ENCODE assay signal across 8 cellular contexts in the genomic region with DNA sequence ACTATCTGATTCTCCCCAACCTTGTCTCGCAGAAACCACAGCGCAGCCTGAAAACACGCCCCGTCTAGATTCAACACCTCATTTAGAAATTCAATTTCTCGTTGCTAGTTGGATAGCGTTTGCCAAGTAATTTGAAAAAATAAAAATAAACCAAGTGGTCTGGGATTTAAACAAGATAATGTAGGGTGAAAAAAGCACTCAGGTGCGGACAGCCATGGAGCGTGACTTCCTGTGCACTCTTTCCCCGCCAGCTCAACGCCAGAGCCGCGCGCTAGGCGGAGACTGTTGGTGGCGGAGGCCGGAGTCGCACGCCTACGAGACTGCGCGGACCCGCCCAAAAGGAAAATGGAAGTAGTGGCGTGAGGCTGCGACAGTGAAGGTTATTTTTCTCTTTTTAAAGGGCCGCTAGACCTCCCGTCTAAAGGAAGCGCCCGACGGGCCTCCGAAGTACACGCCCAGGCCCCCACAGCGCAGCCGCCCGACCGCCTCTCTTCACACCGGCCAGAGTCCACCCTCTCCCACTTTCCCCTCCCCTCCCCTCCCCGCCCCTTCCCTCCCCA. TPM values are rescaled to one million over a fixed set of nuclear protein-coding genes. Genes with fewer than 3 reads are reported as not detected.
DNase-seq lines count a peak whose midpoint lies in the region; ATAC-seq and TF ChIP-seq lines count a peak whose summit lies in the region.

No MANE protein-coding gene starts in this region.

- peak; percentile 92 for DNase-seq in GM06990 (ENCODE audit: extremely low read depth, insufficient read length)
- DNase-seq in GM23338 (ENCODE audit: low spot score), result no peak
- peak; percentile 91 for DNase-seq in SKM-1 (lab: John Stamatoyannopoulos, UW; ENCODE audit: unreplicated experiment)
- peak in 3 of 7 donors; percentile 91 to 92 (median 91) for DNase-seq in adrenal gland
- peak; percentile 73 to 79 for DNase-seq in stimulated activated CD4-positive, alpha-beta T cell treated with anti-CD3 and anti-CD28 coated beads, Interleukin-2, amount 100 ng/mL, for 48 hours
- DNase-seq in hepatic stellate cell (ENCODE audit: low spot score), result no peak

- peak overlapping the region; percentile 91 for H3K4me2 ChIP-seq in GM23338

- H3K4me1 Mint-ChIP-seq in GM23338, result peaks cover 16% of the 10 kb centered on the region

- H3K36me3 Mint-ChIP-seq in GM23338 (ENCODE audit: low read depth), result peaks cover 13% of the 10 kb centered on the region; the same call in 2 of the 3 replicates

- intact Hi-C loops in adrenal gland (cut with DNase I), result loop anchor here in 1 of 2 donors (10.0 kb wide), 1 partner anchor 463 kb away; no protein-coding TSS in a partner anchor

- peaks cover 14% of the 10 kb centered on the region for H3K27me3 Mint-ChIP-seq in GM23338 (ENCODE audit: insufficient read depth, low read depth, poor library complexity)

- H3K27ac ChIP-seq in GM23338 (ENCODE audit: low read depth) (peak overlapping the region; percentile 99), adrenal gland (peak overlapping the region; percentile 93 to 99 (median 99))

- peaks cover 10% of the 10 kb centered on the region for H3K9me3 Mint-ChIP-seq in GM23338

- H3K79me2 ChIP-seq in GM23338 (replicated peaks; ENCODE audit: insufficient read depth), result peaks cover 46% of the 10 kb centered on the region

- peaks cover 5% of the 10 kb centered on the region for H3F3A ChIP-seq in GM23338 (replicated peaks; ENCODE audit: low read depth)

- peak overlapping the region; percentile 90 for H3K9ac ChIP-seq in iPS-15b (ENCODE audit: low read depth, low read length)

- H4K20me1 ChIP-seq in GM23338 (replicated peaks; ENCODE audit: insufficient read depth), result peaks cover 31% of the 10 kb centered on the region

- no peak for TF ChIP-seq CTCF in GM06990 (IDR thresholded peaks at IDR 0.05; ENCODE audit: insufficient read depth, low read length, poor library complexity, severe bottlenecking)
- TF ChIP-seq CTCF in GM23338 (conservative IDR thresholded peaks at IDR 0.05; ENCODE audit: low read depth in 2 of 2), result peak in 1 of 2 experiments; percentile 18; a peak in 1 of 4 replicates
- peak; percentile 19; the same call in 1 of the 2 replicates for TF ChIP-seq CTCF in LNCAP (IDR thresholded peaks at IDR 0.05)
- peak in 5 of 6 experiments; percentile 26 to 50 (median 41) for TF ChIP-seq CTCF in adrenal gland (IDR thresholded peaks at IDR 0.05)

- no peaks in the 10 kb centered on the region for H3K36me3 ChIP-seq in GM06990 (ENCODE audit: control insufficient read depth, insufficient read depth, low read length)
- no peaks in the 10 kb centered on the region for H3K36me3 ChIP-seq in GM23338 (ENCODE audit: insufficient read depth)
- H3K36me3 ChIP-seq in adrenal gland (replicated peaks in 1 of 2), result no peaks in the 10 kb centered on the region
- H3K36me3 ChIP-seq in iPS-15b (ENCODE audit: control insufficient read depth, insufficient read depth, low read length), result no peaks in the 10 kb centered on the region

- H2AFZ ChIP-seq in GM23338, result peak overlapping the region; percentile 97

- H3K9me3 ChIP-seq in adrenal gland (replicated peaks in 1 of 3) (no peaks in the 10 kb centered on the region), iPS-15b (ENCODE audit: control insufficient read depth, insufficient read depth, low read length) (no peaks in the 10 kb centered on the region)

- H3K27ac Mint-ChIP-seq in GM23338, result peak overlapping the region; percentile 98

- peak overlapping the region; percentile 95 for H3K4me3 Mint-ChIP-seq in GM23338

- 0 to 1% (median 0%) methylated on average over 29 to 37 of the region's 37 CpGs for WGBS in adrenal gland, 4 donors

- TF ChIP-seq POLR2A in adrenal gland (IDR thresholded peaks at IDR 0.05), result peak; percentile 86 to 94

- ATAC-seq in GM23338, result peak; percentile 81

- H3K27me3 ChIP-seq in GM06990 (replicated peaks; ENCODE audit: control insufficient read depth, insufficient read depth, low read length), result no peaks in the 10 kb centered on the region
- H3K27me3 ChIP-seq in GM23338 (ENCODE audit: insufficient read depth), result no peaks in the 10 kb centered on the region
- H3K27me3 ChIP-seq in adrenal gland, result no peaks in the 10 kb centered on the region
- no peaks in the 10 kb centered on the region for H3K27me3 ChIP-seq in iPS-15b (ENCODE audit: control insufficient read depth, insufficient read depth, low read length)

- H3K4me3 ChIP-seq in GM06990 (replicated peaks; ENCODE audit: low read depth, low read length) (peak overlapping the region; percentile 66), GM23338 (peak overlapping the region; percentile 91), adrenal gland (peak overlapping the region; percentile 45 to 99 (median 76)), iPS-15b (ENCODE audit: low read depth, low read length) (peak overlapping the region; percentile 69)

- H3K4me1 ChIP-seq in GM23338 (ENCODE audit: insufficient read depth) (peaks cover 31% of the 10 kb centered on the region), adrenal gland (replicated peaks in 1 of 2) (peaks cover 16 to 38% of the 10 kb centered on the region in 2 donors), iPS-15b (ENCODE audit: control insufficient read depth, insufficient read depth, low read length) (no peaks in the 10 kb centered on the region)

- no peaks in the 10 kb centered on the region for H3K9me2 ChIP-seq in GM23338 (ENCODE audit: insufficient read depth)

TF ChIP-seq in GM23338, 12 proteins besides CTCF, POLR2A, EP300 and RAD21:
- TF ChIP-seq POLR2AphosphoS5 (IDR thresholded peaks at IDR 0.05; ENCODE audit: low read depth) (peak; percentile 83), NANOG (IDR thresholded peaks at IDR 0.05; ENCODE audit: borderline replicate concordance) (no peak)

RNA-seq across cellular contexts. Expression of a gene that starts 0.6 kb away (rescaled TPM):
- 46.5 and 48.1 TPM in 2 replicates for total RNA-seq in GM23338 (2014; rRNA removed; shearing (Covaris generic))
- polyA plus RNA-seq in GM23338 (2016; fragmentation: Nextera tagmentation; extraction: Ambion mirVana) (16.2 and 22.5 TPM in 2 replicates), adrenal gland (10 to 100 TPM; 16.8 to 25.5 (median 23.1) TPM)
- 10 to 100 TPM in 6 of 8 donors, 1 to 10 TPM in 2; 7.7 to 33.3 (median 29.2) TPM for total RNA-seq in adrenal gland

Comparison
In these comparisons a context has a peak if more than half of its experiments do, and no peak if none do; other contexts are left out.
1. DNase-seq: peak in GM06990 (single experiment), SKM-1 (single experiment) and stimulated activated CD4-positive, alpha-beta T cell treated with anti-CD3 and anti-CD28 coated beads, Interleukin-2, amount 100 ng/mL, for 48 hours (2 of 2); none in GM23338 (single experiment) and hepatic stellate cell (single experiment).
2. Peak in every context shown above with its lines, with median percentiles within 50 percentile points of each other: H3K4me3 ChIP-seq.